Comparison of ENCODE assay signal across 8 cellular contexts in the genomic region with DNA sequence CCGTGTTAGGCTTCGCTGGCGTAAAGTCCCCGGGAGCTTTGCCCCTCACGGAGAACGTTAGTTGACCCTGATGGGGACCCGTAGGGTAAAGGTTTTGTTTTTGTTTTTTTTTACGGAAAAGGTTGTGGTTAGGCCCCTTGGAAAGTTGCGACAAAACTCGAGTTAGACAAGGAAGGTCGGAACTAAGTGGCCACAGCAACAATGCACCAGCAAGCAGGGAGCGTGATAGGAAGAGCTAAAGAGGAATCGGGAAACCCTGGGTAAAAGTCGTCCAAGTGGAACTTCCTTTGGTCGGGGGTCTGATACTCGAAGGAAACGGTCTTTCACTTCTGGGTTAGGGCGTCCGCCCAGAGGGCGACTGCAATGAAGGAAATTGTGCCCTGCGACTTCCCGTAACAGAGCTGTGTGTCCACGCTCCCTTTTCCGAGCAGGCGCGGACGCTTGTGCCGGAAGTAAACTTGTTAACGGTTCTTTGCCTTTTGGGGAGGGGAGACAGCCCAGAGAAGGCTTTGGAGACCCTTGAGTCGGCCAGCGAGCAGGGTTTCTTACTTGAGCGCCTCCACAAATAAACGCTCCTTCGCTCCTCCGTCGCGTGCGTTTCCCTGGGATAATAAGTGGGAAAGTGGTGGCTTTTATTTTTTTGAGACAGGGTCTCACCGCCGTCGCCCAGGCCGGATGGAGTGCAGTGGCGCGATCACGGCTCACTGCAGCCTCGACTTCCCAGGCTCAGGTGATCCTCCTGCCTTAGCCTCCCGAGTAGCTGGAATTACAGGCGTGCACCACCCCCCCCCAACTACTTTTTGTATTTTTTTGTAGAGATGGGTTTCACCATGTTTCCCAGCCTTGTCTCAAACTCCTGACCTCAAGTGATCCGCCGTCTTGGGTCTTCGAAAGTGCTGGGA. TPM values are rescaled to one million over a fixed set of nuclear protein-coding genes. Genes with fewer than 3 reads are reported as not detected.
A peak's percentile ranks its signal among the peaks of the same experiment; 100 is the strongest.
DNase-seq lines count a peak whose midpoint lies in the region; ATAC-seq, FAIRE-seq and TF ChIP-seq lines count a peak whose summit lies in the region.

No MANE protein-coding gene starts in this region.

- H3K27me3 Mint-ChIP-seq in activated naive CD8-positive, alpha-beta T cell treated with anti-CD3 and anti-CD28 coated beads for 36 hours = no peaks in the 10 kb centered on the region

- H3K4me1 Mint-ChIP-seq in activated naive CD8-positive, alpha-beta T cell treated with anti-CD3 and anti-CD28 coated beads for 36 hours = peaks cover 35% of the 10 kb centered on the region

- TF ChIP-seq CTCF in GM10266 (IDR thresholded peaks at IDR 0.05; ENCODE audit: control insufficient read depth, insufficient read depth, low read depth, missing control alignments) (no peak), pancreas (IDR thresholded peaks at IDR 0.05) (no peak), tibial artery (IDR thresholded peaks at IDR 0.05) (no peak)

- DNase-seq in GM10266 (ENCODE audit: extremely low spot score) (peak; percentile 82), NCI-H1105 (lab: John Stamatoyannopoulos, UW) (peak; percentile 84), SKM-1 (lab: John Stamatoyannopoulos, UW; ENCODE audit: unreplicated experiment) (peak; percentile 85), Right ventricle myocardium superior (peak; percentile 93), pancreas (peak; percentile 82 to 93 (median 88)), tibial artery (peak; percentile 92 to 95)
- DNase-seq in activated naive CD8-positive, alpha-beta T cell treated with anti-CD3 and anti-CD28 coated beads for 36 hours = peak; percentile 86

- intact Hi-C loops in Right ventricle myocardium superior (cut with DNase I) = loop anchor here (5.0 kb wide), 2 partner anchors 53 to 118 kb away; a partner anchor contains a TSS
- intact Hi-C loops in pancreas (cut with DNase I) = no loop called here
- intact Hi-C loops in tibial artery (cut with DNase I; ENCODE audit: low total_unique reads) = loop anchor here (2.0 to 5.0 kb wide), 2 partner anchors 92 to 119 kb away; a partner anchor contains a TSS

- H3K27ac Mint-ChIP-seq in activated naive CD8-positive, alpha-beta T cell treated with anti-CD3 and anti-CD28 coated beads for 36 hours = peak overlapping the region; percentile 98

- no peaks in the 10 kb centered on the region for H3K9me3 ChIP-seq in pancreas
- no peaks in the 10 kb centered on the region for H3K9me3 ChIP-seq in tibial artery

- H3K27me3 ChIP-seq in pancreas = no peaks in the 10 kb centered on the region
- no peaks in the 10 kb centered on the region for H3K27me3 ChIP-seq in tibial artery

- no peak for FAIRE-seq in pancreas (lab: Jason Lieb, UNC)

- H3K9me3 Mint-ChIP-seq in activated naive CD8-positive, alpha-beta T cell treated with anti-CD3 and anti-CD28 coated beads for 36 hours = no peaks in the 10 kb centered on the region

- H3K27ac ChIP-seq in pancreas (peak overlapping the region; percentile 87 to 97 (median 95)), tibial artery (peak overlapping the region; percentile 97)

- H3K36me3 Mint-ChIP-seq in activated naive CD8-positive, alpha-beta T cell treated with anti-CD3 and anti-CD28 coated beads for 36 hours = peaks cover 24% of the 10 kb centered on the region

- H3K4me1 ChIP-seq in pancreas = peaks cover 11 to 20% (median 18%) of the 10 kb centered on the region in 3 donors
- peaks cover 0 to 51% (median 36%) of the 10 kb centered on the region in 4 donors for H3K4me1 ChIP-seq in tibial artery

- peak overlapping the region; percentile 97 for H3K4me3 Mint-ChIP-seq in activated naive CD8-positive, alpha-beta T cell treated with anti-CD3 and anti-CD28 coated beads for 36 hours

- ATAC-seq in HG02642 (IDR thresholded peaks at IDR 0.05; ENCODE audit: poor library complexity, unreplicated experiment) (peak; percentile 49), Right ventricle myocardium superior (ENCODE audit: poor library complexity) (peak; percentile 83), pancreas (peak; percentile 78 to 87 (median 82))

- H3K4me3 ChIP-seq in pancreas = peak overlapping the region; percentile 67 to 90 (median 83)
- peak overlapping the region; percentile 98 for H3K4me3 ChIP-seq in tibial artery

- H3K36me3 ChIP-seq in pancreas (no peaks in the 10 kb centered on the region), tibial artery (no peaks in the 10 kb centered on the region)

- WGBS in pancreas, 2 donors = 0% methylated on average over 51 of the region's 51 CpGs

RNA-seq across cellular contexts. Expression of a gene that starts 0.6 kb away (rescaled TPM):
- 10 to 100 TPM; 44.7 to 45.5 TPM for total RNA-seq in activated naive CD8-positive, alpha-beta T cell treated with anti-CD3 and anti-CD28 coated beads for 36 hours
- total RNA-seq in Right ventricle myocardium superior (58.3 TPM), pancreas (10 to 100 TPM; 17.1 to 34.5 (median 23.2) TPM)
- 1 to 10 TPM; 8.9 to 9.3 TPM for polyA plus RNA-seq in pancreas

Comparison
In these comparisons a context has a peak if more than half of its experiments do, and no peak if none do; other contexts are left out.
1. Peak in every context shown above with its lines: DNase-seq, ATAC-seq, H3K4me3 ChIP-seq and H3K27ac ChIP-seq.
2. intact Hi-C loops: an anchor here in Right ventricle myocardium superior (5.0 kb wide) and tibial artery (2.0 to 5.0 kb wide); none called in pancreas.